1 cellular context compared by ENCODE assay signal in genomic region chr22:28341001-28341400, GRCh38.
TF ChIP-seq lines count a peak whose summit lies in the region.

No MANE protein-coding gene starts in this region.

TF ChIP-seq in WTC11, 78 proteins besides CTCF, POLR2A, EP300 and RAD21 (continued from another document):
- TF ChIP-seq ZNF532 (CRISPR knock-in tag; IDR thresholded peaks at IDR 0.05; ENCODE audit: borderline replicate concordance) = no peak
- TF ChIP-seq GTF2I (CRISPR knock-in tag; conservative IDR thresholded peaks at IDR 0.05) = no peak
- TF ChIP-seq AR (CRISPR knock-in tag; IDR thresholded peaks at IDR 0.05) = no peak
- TF ChIP-seq ZNF423 (CRISPR knock-in tag; IDR thresholded peaks at IDR 0.05) = no peak
- no peak for TF ChIP-seq ZNF232 (CRISPR knock-in tag; IDR thresholded peaks at IDR 0.05)
- no peak for TF ChIP-seq ATF2 (CRISPR knock-in tag; IDR thresholded peaks at IDR 0.05; ENCODE audit: borderline replicate concordance, low read depth)
